In the genomic region with DNA sequence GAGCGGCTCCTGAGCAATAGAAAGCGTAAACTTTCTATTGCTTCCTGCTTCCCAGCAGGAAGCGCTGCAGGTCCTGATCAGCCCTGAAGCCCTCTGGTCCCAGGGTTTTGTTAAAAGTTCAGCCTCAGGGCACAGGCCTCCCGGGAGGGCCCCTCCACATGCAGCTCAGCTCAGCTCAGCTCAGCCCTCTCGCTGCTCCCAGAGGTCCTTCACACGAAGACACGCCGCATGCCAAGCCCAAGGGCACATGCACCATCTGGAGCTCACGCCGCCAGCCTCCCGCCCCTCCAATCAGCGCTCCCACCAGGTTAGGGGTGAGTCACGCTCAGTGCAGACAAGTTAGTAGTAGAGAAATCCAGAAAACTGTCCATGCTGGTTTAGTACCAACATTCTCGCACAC, we compare ENCODE assay signal across 10 cellular contexts. TPM values are rescaled to one million over a fixed set of nuclear protein-coding genes. Genes with fewer than 3 reads are reported as not detected.
A peak's percentile ranks its signal among the peaks of the same experiment; 100 is the strongest.
DNase-seq lines count a peak whose midpoint lies in the region; ATAC-seq and TF ChIP-seq lines count a peak whose summit lies in the region.
"Had no signal": no experiment of that assay in that cellular context is flagged by ENCODE, and none has a peak within 500 bp of the region (broad histone marks: within the 10 kb centered on the region; RNA-seq: fewer than 3 reads in every experiment).

No MANE protein-coding gene starts in this region.

- H3K27ac Mint-ChIP-seq in activated T-helper 17 cell treated with anti-CD3 and anti-CD28 coated beads, Interleukin-2, amount 50 U/mL, for 72 hours = no peak overlapping the region

- peaks cover 21% of the 10 kb centered on the region for H3K4me1 ChIP-seq in testis

- peak; percentile 39 for DNase-seq in NCI-H1436 (lab: John Stamatoyannopoulos, UW)
- DNase-seq in NCI-H1436 treated with DMSO at 0.1 percent for 48 hours (lab: John Stamatoyannopoulos, UW) = no peak
- DNase-seq in astrocyte of the hippocampus (ENCODE audit: low read depth, low spot score) = peak; percentile 60
- peak; percentile 46 for DNase-seq in hepatic stellate cell (ENCODE audit: low spot score)
- DNase-seq in testis = peak; percentile 25
- no peak for DNase-seq in anterior cingulate cortex (lab: John Stamatoyannopoulos, UW)
- DNase-seq in effector CD8-positive, alpha-beta T cell (lab: John Stamatoyannopoulos, UW) = no peak
- DNase-seq: caudate nucleus, NCI-H1694 had no signal

- no peaks in the 10 kb centered on the region for H3K9me3 ChIP-seq in testis

- no peaks in the 10 kb centered on the region for H3K9me3 Mint-ChIP-seq in activated T-helper 17 cell treated with anti-CD3 and anti-CD28 coated beads, Interleukin-2, amount 50 U/mL, for 72 hours

- no peak overlapping the region for H3K4me3 ChIP-seq in testis

- H3K36me3 ChIP-seq in testis (ENCODE audit: low read depth, missing control alignments) = no peaks in the 10 kb centered on the region

- no peak for ATAC-seq in activated T-helper 17 cell treated with anti-CD3 and anti-CD28 coated beads, Interleukin-2, amount 50 U/mL, for 72 hours (replicated peaks)

- TF ChIP-seq POLR2A in testis (IDR thresholded peaks at IDR 0.05) = no peak

- 75 to 87% methylated on average over 14 of the region's 14 CpGs for WGBS in testis, 2 donors

- no peak overlapping the region for H3K4me3 Mint-ChIP-seq in activated T-helper 17 cell treated with anti-CD3 and anti-CD28 coated beads, Interleukin-2, amount 50 U/mL, for 72 hours

- peaks cover 10% of the 10 kb centered on the region for H3K4me1 Mint-ChIP-seq in activated T-helper 17 cell treated with anti-CD3 and anti-CD28 coated beads, Interleukin-2, amount 50 U/mL, for 72 hours

- no peaks in the 10 kb centered on the region for H3K27me3 Mint-ChIP-seq in activated T-helper 17 cell treated with anti-CD3 and anti-CD28 coated beads, Interleukin-2, amount 50 U/mL, for 72 hours

- H3K36me3 Mint-ChIP-seq in activated T-helper 17 cell treated with anti-CD3 and anti-CD28 coated beads, Interleukin-2, amount 50 U/mL, for 72 hours (ENCODE audit: low read depth) = peaks cover 70% of the 10 kb centered on the region

- H3K27me3 ChIP-seq in testis = no peaks in the 10 kb centered on the region

- intact Hi-C loops in testis (cut with DNase I; ENCODE audit: low total_unique reads) = no loop called here

- TF ChIP-seq CTCF in testis (IDR thresholded peaks at IDR 0.05) = no peak

- H3K27ac ChIP-seq in testis = no peak overlapping the region

RNA-seq across cellular contexts. Expression of a gene that starts 12.7 kb away (rescaled TPM):
- total RNA-seq in testis = 100 to 1,000 TPM; 112 to 184 TPM
- 99.9 TPM for polyA plus RNA-seq in testis (ENCODE audit: insufficient read depth, low read depth, low replicate concordance)
- total RNA-seq in activated T-helper 17 cell treated with anti-CD3 and anti-CD28 coated beads, Interleukin-2, amount 50 U/mL, for 72 hours = 100 to 1,000 TPM; 150 to 296 TPM

Comparison
In these comparisons a context has a peak if more than half of its experiments do, and no peak if none do; other contexts are left out.
1. DNase-seq: peak in NCI-H1436 (single experiment), astrocyte of the hippocampus (single experiment), hepatic stellate cell (single experiment) and testis (single experiment); none in NCI-H1436 treated with DMSO at 0.1 percent for 48 hours (single experiment), anterior cingulate cortex (0 of 58) and effector CD8-positive, alpha-beta T cell (single experiment).